8 cellular contexts compared by ENCODE assay signal in genomic region chr1:156118175-156118868, GRCh38. TPM values are rescaled to one million over a fixed set of nuclear protein-coding genes. Genes with fewer than 3 reads are reported as not detected.
DNase-seq lines count a peak whose midpoint lies in the region; ATAC-seq and TF ChIP-seq lines count a peak whose summit lies in the region.

No MANE protein-coding gene starts in this region.

- H3K9me3 ChIP-seq in gastroesophageal sphincter (no peaks in the 10 kb centered on the region), sigmoid colon (no peaks in the 10 kb centered on the region)

- TF ChIP-seq EP300 in gastroesophageal sphincter (IDR thresholded peaks at IDR 0.05) (no peak), sigmoid colon (IDR thresholded peaks at IDR 0.05) (no peak)

- peaks cover 91% of the 10 kb centered on the region for H3K36me3 Mint-ChIP-seq in activated T-helper 17 cell treated with anti-CD3 and anti-CD28 coated beads, Interleukin-2, amount 50 U/mL, for 72 hours (ENCODE audit: low read depth)

- H3K4me1 Mint-ChIP-seq in activated T-helper 17 cell treated with anti-CD3 and anti-CD28 coated beads, Interleukin-2, amount 50 U/mL, for 72 hours, result peaks cover 38% of the 10 kb centered on the region

- H3K27me3 ChIP-seq in gastroesophageal sphincter (no peaks in the 10 kb centered on the region), sigmoid colon (no peaks in the 10 kb centered on the region)

- H3K4me3 Mint-ChIP-seq in activated T-helper 17 cell treated with anti-CD3 and anti-CD28 coated beads, Interleukin-2, amount 50 U/mL, for 72 hours, result peak overlapping the region; percentile 91

- H3K4me3 ChIP-seq in gastroesophageal sphincter, result peak overlapping the region; percentile 90 to 93
- peak overlapping the region; percentile 81 to 99 (median 90) for H3K4me3 ChIP-seq in sigmoid colon

- no peak for ATAC-seq in activated T-helper 17 cell treated with anti-CD3 and anti-CD28 coated beads, Interleukin-2, amount 50 U/mL, for 72 hours (replicated peaks)
- ATAC-seq in gastroesophageal sphincter, result no peak
- no peak for ATAC-seq in GM21529 (IDR thresholded peaks at IDR 0.05; ENCODE audit: unreplicated experiment)
- no peak for ATAC-seq in HG02798 (IDR thresholded peaks at IDR 0.05; ENCODE audit: poor library complexity, unreplicated experiment)
- ATAC-seq in HG02938 (IDR thresholded peaks at IDR 0.05; ENCODE audit: unreplicated experiment), result no peak

- TF ChIP-seq POLR2A in gastroesophageal sphincter (IDR thresholded peaks at IDR 0.05), result peak; percentile 42 to 57
- TF ChIP-seq POLR2A in sigmoid colon (IDR thresholded peaks at IDR 0.05), result peak; percentile 69 to 77

- no peaks in the 10 kb centered on the region for H3K27me3 Mint-ChIP-seq in activated T-helper 17 cell treated with anti-CD3 and anti-CD28 coated beads, Interleukin-2, amount 50 U/mL, for 72 hours

- H3K9me3 Mint-ChIP-seq in activated T-helper 17 cell treated with anti-CD3 and anti-CD28 coated beads, Interleukin-2, amount 50 U/mL, for 72 hours, result no peaks in the 10 kb centered on the region

- DNase-seq in ELR (ENCODE audit: low read depth) (peak; percentile 59), sigmoid colon (peak; percentile 90), NCI-H2227 (lab: John Stamatoyannopoulos, UW; ENCODE audit: unreplicated experiment) (no peak)

- H3K36me3 ChIP-seq in gastroesophageal sphincter (peaks cover 0 to 5% of the 10 kb centered on the region in 2 donors), sigmoid colon (no peaks in the 10 kb centered on the region)

- intact Hi-C loops in sigmoid colon (cut with DNase I), result no loop called here

- no peak overlapping the region for H3K27ac Mint-ChIP-seq in activated T-helper 17 cell treated with anti-CD3 and anti-CD28 coated beads, Interleukin-2, amount 50 U/mL, for 72 hours

- H3K4me1 ChIP-seq in gastroesophageal sphincter (peaks cover 7 to 81% (median 54%) of the 10 kb centered on the region in 3 donors), sigmoid colon (peaks cover 0 to 84% (median 83%) of the 10 kb centered on the region in 4 donors)

- 0 to 7% methylated on average over 1 to 7 of the region's 8 CpGs for WGBS in gastroesophageal sphincter (ENCODE audit: low coverage in 1 of 2), 2 donors
- WGBS in sigmoid colon, 2 donors, result 6 to 52% methylated on average over 8 of the region's 8 CpGs

- TF ChIP-seq CTCF in gastroesophageal sphincter (IDR thresholded peaks at IDR 0.05), result no peak
- TF ChIP-seq CTCF in sigmoid colon (IDR thresholded peaks at IDR 0.05), result no peak

- H3K27ac ChIP-seq in gastroesophageal sphincter, result peak overlapping the region; percentile 94 to 100 (median 100)
- peak overlapping the region; percentile 95 to 100 (median 98) for H3K27ac ChIP-seq in sigmoid colon

RNA-seq across cellular contexts. Expression of gene LMNA, which starts 3.8 kb away (rescaled TPM):
- total RNA-seq in activated T-helper 17 cell treated with anti-CD3 and anti-CD28 coated beads, Interleukin-2, amount 50 U/mL, for 72 hours, result 100 to 1,000 TPM; 150 to 338 TPM
- total RNA-seq in gastroesophageal sphincter (100 to 1,000 TPM; 327 to 617 (median 519) TPM), sigmoid colon (100 to 1,000 TPM; 129 to 241 (median 196) TPM)
- polyA plus RNA-seq in sigmoid colon, result 100 to 1,000 TPM; 108 to 229 (median 142) TPM

RNA-seq across cellular contexts. Expression of gene SEMA4A, which starts 35.1 kb away (rescaled TPM):
- 10 to 100 TPM in 1 of 2 donors, 1 to 10 TPM in 1; 1.8 to 17.6 TPM for total RNA-seq in activated T-helper 17 cell treated with anti-CD3 and anti-CD28 coated beads, Interleukin-2, amount 50 U/mL, for 72 hours
- total RNA-seq in gastroesophageal sphincter, result 1 to 10 TPM; 1.7 to 7.5 (median 3.4) TPM
- 1 to 10 TPM; 1.6 to 2.9 (median 1.8) TPM for total RNA-seq in sigmoid colon
- 1 to 10 TPM; 1.4 to 6.3 (median 1.8) TPM for polyA plus RNA-seq in sigmoid colon

RNA-seq across cellular contexts. Expression of gene MEX3A, which starts 36.1 kb away (rescaled TPM):
- total RNA-seq in activated T-helper 17 cell treated with anti-CD3 and anti-CD28 coated beads, Interleukin-2, amount 50 U/mL, for 72 hours, result under 1 TPM; 0.15 to 0.21 TPM
- total RNA-seq in gastroesophageal sphincter, result under 1 TPM; under 0.01 to 0.78 (median 0.52) TPM
- total RNA-seq in sigmoid colon, result under 1 TPM; 0.27 to 0.36 (median 0.30) TPM
- polyA plus RNA-seq in sigmoid colon, result 1 to 10 TPM in 1 of 3 donors, under 1 TPM in 2; 0.23 to 1.5 (median 0.60) TPM

RNA-seq across cellular contexts. Expression of gene RAB25, which starts 57.4 kb away (rescaled TPM):
- total RNA-seq in activated T-helper 17 cell treated with anti-CD3 and anti-CD28 coated beads, Interleukin-2, amount 50 U/mL, for 72 hours, result 1 to 10 TPM in 1 of 2 donors, under 1 TPM in 1; 0.43 to 1.2 TPM
- total RNA-seq in gastroesophageal sphincter (10 to 100 TPM in 1 of 4 donors, not detected in 3; 22.1 TPM), sigmoid colon (not detected)
- 100 to 1,000 TPM; 187 to 237 (median 201) TPM for polyA plus RNA-seq in sigmoid colon
